ENCODE assay signal across 25 cellular contexts in the genomic region with DNA sequence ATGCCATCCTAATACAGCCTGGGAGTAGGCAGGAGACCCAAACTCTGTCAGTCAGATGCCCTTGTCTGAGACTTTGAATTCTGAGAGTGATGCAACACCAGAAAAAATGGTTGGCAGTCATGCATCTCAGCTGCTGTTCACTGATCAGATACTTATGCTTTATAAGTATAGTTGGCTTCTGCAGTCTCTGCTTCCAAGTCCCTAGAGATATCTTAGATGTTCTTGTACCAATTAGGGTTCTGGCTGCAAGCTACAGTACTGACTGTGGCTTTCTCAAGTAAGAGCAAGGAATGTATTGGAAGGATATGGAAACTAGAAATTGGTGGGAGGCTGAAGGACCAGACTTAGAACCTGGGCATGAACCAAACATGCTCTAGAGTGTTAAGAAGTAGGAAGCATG.
"Had no signal": no experiment of that assay in that cellular context is flagged by ENCODE, and none has a peak within 500 bp of the region (broad histone marks: within the 10 kb centered on the region; RNA-seq: fewer than 3 reads in every experiment).

No MANE protein-coding gene starts in this region.

- H3K27ac ChIP-seq: esophagus squamous epithelium, left lung, ovary, psoas muscle, thyroid gland, vagina had no signal

- H3K27me3 ChIP-seq: esophagus squamous epithelium, left lung, ovary, thyroid gland, vagina had no signal

- H3K9me3 ChIP-seq: esophagus squamous epithelium, left lung, ovary, psoas muscle, thyroid gland, vagina had no signal

- H3K4me3 ChIP-seq: esophagus squamous epithelium, left lung, ovary, psoas muscle, smooth muscle cell, thyroid gland, vagina had no signal

- H3K4me1 ChIP-seq: left lung, psoas muscle, thyroid gland, vagina had no signal

- ATAC-seq: effector memory CD8-positive, alpha-beta T cell; left cardiac atrium; left lung; naive thymus-derived CD4-positive, alpha-beta T cell; psoas muscle; right cardiac atrium; stimulated activated naive CD8-positive, alpha-beta T cell treated with anti-CD3 and anti-CD28 coated beads, Interleukin-15, amount 100 ng/mL, for 72 hours had no signal

- H3K36me3 ChIP-seq: esophagus squamous epithelium, left lung, ovary, thyroid gland, vagina had no signal

- DNase-seq: cerebellar nuclear complex; cortex of kidney; effector memory CD8-positive, alpha-beta T cell; erythroblast; esophagus squamous epithelium; kidney; left cardiac atrium; left lung; mesenchymal stem cell; naive thymus-derived CD4-positive, alpha-beta T cell; occipital lobe; ovary; posterior cingulate gyrus; psoas muscle; right cardiac atrium; stimulated activated CD4-positive, alpha-beta T cell treated with anti-CD3 and anti-CD28 coated beads, Interleukin-12 subunit alpha, Interleukin-12 subunit beta, amount 100 ng/mL, for 4 hours; stimulated activated CD4-positive, alpha-beta T cell treated with anti-CD3 and anti-CD28 coated beads, Interleukin-1b, Interleukin-23, amount 100 ng/mL, for 48 hours; stimulated activated CD4-positive, alpha-beta T cell treated with anti-CD3 and anti-CD28 coated beads, Interleukin-4, amount 100 ng/mL, for 1 hour; stimulated activated CD8-positive, alpha-beta memory T cell treated with anti-CD3 and anti-CD28 coated beads, Interleukin-4, amount 100 ng/mL, for 48 hours; stimulated activated naive CD4-positive, alpha-beta T cell; stimulated activated naive CD8-positive, alpha-beta T cell treated with anti-CD3 and anti-CD28 coated beads, Interleukin-15, amount 100 ng/mL, for 72 hours; thyroid gland; trophoblast cell had no signal
